Comparison of ENCODE assay signal across 25 cellular contexts in the genomic region with DNA sequence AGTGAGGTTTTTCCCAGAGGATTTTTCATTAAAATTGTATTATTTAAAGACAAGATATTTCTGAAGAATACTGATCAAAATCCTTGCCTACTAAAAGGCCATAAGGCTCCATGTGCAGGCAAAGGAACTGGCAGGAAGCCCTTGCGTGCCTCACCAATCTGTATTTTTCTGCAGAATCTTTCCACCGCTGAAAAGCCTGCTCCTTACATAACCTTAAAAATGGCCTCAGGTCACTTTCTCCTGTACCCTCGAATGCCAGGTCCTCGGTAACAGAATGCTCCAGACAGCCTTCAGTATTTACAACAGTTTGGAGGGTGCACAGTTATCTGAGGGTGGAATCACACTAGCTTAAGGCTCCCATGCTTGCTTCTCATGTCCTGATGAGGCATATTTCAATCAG. TPM values are rescaled to one million over a fixed set of nuclear protein-coding genes. Genes with fewer than 3 reads are reported as not detected.
DNase-seq lines count a peak whose midpoint lies in the region; ATAC-seq lines count a peak whose summit lies in the region.
"Had no signal": no experiment of that assay in that cellular context is flagged by ENCODE, and none has a peak within 500 bp of the region (broad histone marks: within the 10 kb centered on the region; RNA-seq: fewer than 3 reads in every experiment).

No MANE protein-coding gene starts in this region.

- ATAC-seq in GM19397 (IDR thresholded peaks at IDR 0.05; ENCODE audit: unreplicated experiment) (no peak), HG03045 (IDR thresholded peaks at IDR 0.05; ENCODE audit: unreplicated experiment) (no peak)

- in situ Hi-C loops in G401 (cut with HindIII; ENCODE audit: low sequenced_read_pairs), result no loop called here

- DNase-seq in G401 (ENCODE audit: low spot score), result peak; percentile 43
- peak; percentile 18 for DNase-seq in M059J (ENCODE audit: low read depth)
- DNase-seq in cerebellum (ENCODE audit: low spot score), result peak; percentile 12
- peak; percentile 7 for DNase-seq in pons (ENCODE audit: low spot score)
- DNase-seq in OCI-M2 (lab: John Stamatoyannopoulos, UW; ENCODE audit: unreplicated experiment), result no peak
- no peak for DNase-seq in activated CD4-positive, alpha-beta T cell treated with anti-CD3 and anti-CD28 coated beads, Interleukin-2, amount 50 U/mL, for 4 hours
- DNase-seq: 8988T; ACHN; BE2C; C1 segment of cervical spinal cord; CD4-positive, alpha-beta memory T cell; CD4-positive, CD25-positive, alpha-beta regulatory T cell; CD8-positive, alpha-beta memory T cell; COR-L47; DMS 273 treated with DMSO at 0.1 percent for 48 hours; DMS153; DMS53; DMS79; DND-41; EL; GF-D8 had no signal

RNA-seq across cellular contexts. Expression of a gene that starts 3.2 kb away (rescaled TPM):
- total RNA-seq in G401 (2014; rRNA removed; shearing (Covaris generic)), result not detected in 2 replicates
- 0.02 TPM in 1 of 2 replicates, not detected in the other for total RNA-seq in M059J (2014; rRNA removed; shearing (Covaris generic))
- 0.36 TPM for total RNA-seq in cerebellum
- total RNA-seq: CD4-positive, alpha-beta memory T cell; CD8-positive, alpha-beta memory T cell; Daoy had no signal

RNA-seq across cellular contexts. Expression of a gene that starts 21.8 kb away (rescaled TPM):
- total RNA-seq in G401 (2014; rRNA removed; shearing (Covaris generic)), result not detected in 2 replicates
- total RNA-seq in M059J (2014; rRNA removed; shearing (Covaris generic)), result not detected in 2 replicates
- not detected for total RNA-seq in cerebellum
- total RNA-seq: A673; CD4-positive, alpha-beta memory T cell; CD4-positive, CD25-positive, alpha-beta regulatory T cell; CD8-positive, alpha-beta memory T cell; Daoy had no signal

Comparison
In these comparisons a context has a peak if more than half of its experiments do, and no peak if none do; other contexts are left out.
1. DNase-seq: peak in G401 (single experiment), M059J (single experiment), cerebellum (single experiment) and pons (single experiment); none in OCI-M2 (single experiment) and activated CD4-positive, alpha-beta T cell treated with anti-CD3 and anti-CD28 coated beads, Interleukin-2, amount 50 U/mL, for 4 hours (0 of 2).